In genomic region chr14:88013750-88014349, GRCh38 we compare ENCODE assay signal across 8 cellular contexts. TPM values are rescaled to one million over a fixed set of nuclear protein-coding genes. Genes with fewer than 3 reads are reported as not detected.
A peak's percentile ranks its signal among the peaks of the same experiment; 100 is the strongest.
DNase-seq lines count a peak whose midpoint lies in the region; ATAC-seq, FAIRE-seq and TF ChIP-seq lines count a peak whose summit lies in the region.

No MANE protein-coding gene starts in this region.

- no peak overlapping the region for H3K27ac ChIP-seq in ovary

- no peak for TF ChIP-seq POLR2A in ovary (IDR thresholded peaks at IDR 0.05)

- no peaks in the 10 kb centered on the region for H3K9me3 ChIP-seq in ovary

- peak; percentile 45 for FAIRE-seq in G401.6 (lab: Jason Lieb, UNC)

- ATAC-seq in GM21447 (IDR thresholded peaks at IDR 0.05; ENCODE audit: unreplicated experiment) (peak; percentile 96), HG03571 (IDR thresholded peaks at IDR 0.05; ENCODE audit: unreplicated experiment) (peak; percentile 94)

- no peaks in the 10 kb centered on the region for H3K36me3 ChIP-seq in ovary

- TF ChIP-seq EP300 in ovary (IDR thresholded peaks at IDR 0.05) = no peak

- no peaks in the 10 kb centered on the region for H3K4me1 ChIP-seq in ovary (ENCODE audit: insufficient read depth)

- DNase-seq in NCI-H748 (lab: John Stamatoyannopoulos, UW; ENCODE audit: unreplicated experiment) (peak; percentile 89), glomerular visceral epithelial cell (ENCODE audit: extremely low spot score) (peak; percentile 57), ovary (peak; percentile 46 to 66 (median 51)), 8988T (no peak)
- DNase-seq in activated T-cell treated with anti-CD3 and anti-CD28 coated beads, Interleukin-2, amount 50 U/mL, for 48 hours = peak; percentile 43 to 49

- no peak overlapping the region for H3K4me3 ChIP-seq in ovary

- H3K27me3 ChIP-seq in ovary = no peaks in the 10 kb centered on the region

- intact Hi-C loops in ovary (cut with DNase I) = no loop called here

- 2 to 6% (median 3%) methylated on average over 7 of the region's 7 CpGs for WGBS in ovary, 3 donors

- TF ChIP-seq CTCF in ovary (IDR thresholded peaks at IDR 0.05) = peak; percentile 38 to 75 (median 73)

RNA-seq across cellular contexts. Expression of gene GPR65, which starts 8.9 kb away (rescaled TPM):
- total RNA-seq in ovary = 1 to 10 TPM in 2 of 7 donors, under 1 TPM in 5; 0.40 to 1.7 (median 0.70) TPM
- 1 to 10 TPM in 1 of 2 donors, under 1 TPM in 1; 0.19 to 2.2 TPM for polyA plus RNA-seq in ovary

RNA-seq across cellular contexts. Expression of gene GALC, which starts 20.9 kb away (rescaled TPM):
- total RNA-seq in ovary = 10 to 100 TPM; 17.4 to 63.4 (median 22.7) TPM
- polyA plus RNA-seq in ovary = 10 to 100 TPM; 12.4 to 36.9 TPM
